ENCODE assay signal across 1 cellular context in genomic region chr6:12289655-12290489, GRCh38.
TF ChIP-seq lines count a peak whose summit lies in the region.

Gene EDN1 (plus strand): TSS chr6:12290361. CDS start chr6:12290630, 269 bp downstream.

TF ChIP-seq in H1, 55 proteins besides CTCF, POLR2A, EP300 and RAD21 (continued from another document):
- TF ChIP-seq, protein P1, sequence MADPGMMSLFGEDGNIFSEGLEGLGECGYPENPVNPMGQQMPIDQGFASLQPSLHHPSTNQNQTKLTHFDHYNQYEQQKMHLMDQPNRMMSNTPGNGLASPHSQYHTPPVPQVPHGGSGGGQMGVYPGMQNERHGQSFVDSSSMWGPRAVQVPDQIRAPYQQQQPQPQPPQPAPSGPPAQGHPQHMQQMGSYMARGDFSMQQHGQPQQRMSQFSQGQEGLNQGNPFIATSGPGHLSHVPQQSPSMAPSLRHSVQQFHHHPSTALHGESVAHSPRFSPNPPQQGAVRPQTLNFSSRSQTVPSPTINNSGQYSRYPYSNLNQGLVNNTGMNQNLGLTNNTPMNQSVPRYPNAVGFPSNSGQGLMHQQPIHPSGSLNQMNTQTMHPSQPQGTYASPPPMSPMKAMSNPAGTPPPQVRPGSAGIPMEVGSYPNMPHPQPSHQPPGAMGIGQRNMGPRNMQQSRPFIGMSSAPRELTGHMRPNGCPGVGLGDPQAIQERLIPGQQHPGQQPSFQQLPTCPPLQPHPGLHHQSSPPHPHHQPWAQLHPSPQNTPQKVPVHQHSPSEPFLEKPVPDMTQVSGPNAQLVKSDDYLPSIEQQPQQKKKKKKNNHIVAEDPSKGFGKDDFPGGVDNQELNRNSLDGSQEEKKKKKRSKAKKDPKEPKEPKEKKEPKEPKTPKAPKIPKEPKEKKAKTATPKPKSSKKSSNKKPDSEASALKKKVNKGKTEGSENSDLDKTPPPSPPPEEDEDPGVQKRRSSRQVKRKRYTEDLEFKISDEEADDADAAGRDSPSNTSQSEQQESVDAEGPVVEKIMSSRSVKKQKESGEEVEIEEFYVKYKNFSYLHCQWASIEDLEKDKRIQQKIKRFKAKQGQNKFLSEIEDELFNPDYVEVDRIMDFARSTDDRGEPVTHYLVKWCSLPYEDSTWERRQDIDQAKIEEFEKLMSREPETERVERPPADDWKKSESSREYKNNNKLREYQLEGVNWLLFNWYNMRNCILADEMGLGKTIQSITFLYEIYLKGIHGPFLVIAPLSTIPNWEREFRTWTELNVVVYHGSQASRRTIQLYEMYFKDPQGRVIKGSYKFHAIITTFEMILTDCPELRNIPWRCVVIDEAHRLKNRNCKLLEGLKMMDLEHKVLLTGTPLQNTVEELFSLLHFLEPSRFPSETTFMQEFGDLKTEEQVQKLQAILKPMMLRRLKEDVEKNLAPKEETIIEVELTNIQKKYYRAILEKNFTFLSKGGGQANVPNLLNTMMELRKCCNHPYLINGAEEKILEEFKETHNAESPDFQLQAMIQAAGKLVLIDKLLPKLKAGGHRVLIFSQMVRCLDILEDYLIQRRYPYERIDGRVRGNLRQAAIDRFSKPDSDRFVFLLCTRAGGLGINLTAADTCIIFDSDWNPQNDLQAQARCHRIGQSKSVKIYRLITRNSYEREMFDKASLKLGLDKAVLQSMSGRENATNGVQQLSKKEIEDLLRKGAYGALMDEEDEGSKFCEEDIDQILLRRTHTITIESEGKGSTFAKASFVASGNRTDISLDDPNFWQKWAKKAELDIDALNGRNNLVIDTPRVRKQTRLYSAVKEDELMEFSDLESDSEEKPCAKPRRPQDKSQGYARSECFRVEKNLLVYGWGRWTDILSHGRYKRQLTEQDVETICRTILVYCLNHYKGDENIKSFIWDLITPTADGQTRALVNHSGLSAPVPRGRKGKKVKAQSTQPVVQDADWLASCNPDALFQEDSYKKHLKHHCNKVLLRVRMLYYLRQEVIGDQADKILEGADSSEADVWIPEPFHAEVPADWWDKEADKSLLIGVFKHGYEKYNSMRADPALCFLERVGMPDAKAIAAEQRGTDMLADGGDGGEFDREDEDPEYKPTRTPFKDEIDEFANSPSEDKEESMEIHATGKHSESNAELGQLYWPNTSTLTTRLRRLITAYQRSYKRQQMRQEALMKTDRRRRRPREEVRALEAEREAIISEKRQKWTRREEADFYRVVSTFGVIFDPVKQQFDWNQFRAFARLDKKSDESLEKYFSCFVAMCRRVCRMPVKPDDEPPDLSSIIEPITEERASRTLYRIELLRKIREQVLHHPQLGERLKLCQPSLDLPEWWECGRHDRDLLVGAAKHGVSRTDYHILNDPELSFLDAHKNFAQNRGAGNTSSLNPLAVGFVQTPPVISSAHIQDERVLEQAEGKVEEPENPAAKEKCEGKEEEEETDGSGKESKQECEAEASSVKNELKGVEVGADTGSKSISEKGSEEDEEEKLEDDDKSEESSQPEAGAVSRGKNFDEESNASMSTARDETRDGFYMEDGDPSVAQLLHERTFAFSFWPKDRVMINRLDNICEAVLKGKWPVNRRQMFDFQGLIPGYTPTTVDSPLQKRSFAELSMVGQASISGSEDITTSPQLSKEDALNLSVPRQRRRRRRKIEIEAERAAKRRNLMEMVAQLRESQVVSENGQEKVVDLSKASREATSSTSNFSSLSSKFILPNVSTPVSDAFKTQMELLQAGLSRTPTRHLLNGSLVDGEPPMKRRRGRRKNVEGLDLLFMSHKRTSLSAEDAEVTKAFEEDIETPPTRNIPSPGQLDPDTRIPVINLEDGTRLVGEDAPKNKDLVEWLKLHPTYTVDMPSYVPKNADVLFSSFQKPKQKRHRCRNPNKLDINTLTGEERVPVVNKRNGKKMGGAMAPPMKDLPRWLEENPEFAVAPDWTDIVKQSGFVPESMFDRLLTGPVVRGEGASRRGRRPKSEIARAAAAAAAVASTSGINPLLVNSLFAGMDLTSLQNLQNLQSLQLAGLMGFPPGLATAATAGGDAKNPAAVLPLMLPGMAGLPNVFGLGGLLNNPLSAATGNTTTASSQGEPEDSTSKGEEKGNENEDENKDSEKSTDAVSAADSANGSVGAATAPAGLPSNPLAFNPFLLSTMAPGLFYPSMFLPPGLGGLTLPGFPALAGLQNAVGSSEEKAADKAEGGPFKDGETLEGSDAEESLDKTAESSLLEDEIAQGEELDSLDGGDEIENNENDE (IDR thresholded peaks at IDR 0.05; ENCODE audit: insufficient replicate concordance, low read length), result no peak
- TF ChIP-seq SIX5 (IDR thresholded peaks at IDR 0.05; ENCODE audit: low read depth, low read length) (no peak), CTBP2 (IDR thresholded peaks at IDR 0.05; ENCODE audit: borderline replicate concordance, insufficient read depth, insufficient read length, low read length) (no peak), EGR1 (IDR thresholded peaks at IDR 0.05; ENCODE audit: borderline replicate concordance, low read depth, low read length) (no peak), GABPA (IDR thresholded peaks at IDR 0.05; ENCODE audit: borderline replicate concordance, insufficient read depth, low read length) (no peak), CHD1 (IDR thresholded peaks at IDR 0.05; ENCODE audit: low read depth, low read length) (no peak), CBX8 (IDR thresholded peaks at IDR 0.05; ENCODE audit: borderline replicate concordance, low read depth, low read length) (no peak), KDM4A (IDR thresholded peaks at IDR 0.05; ENCODE audit: low read depth, low read length, severe bottlenecking) (peak; percentile 17), NANOG (IDR thresholded peaks at IDR 0.05; ENCODE audit: insufficient read depth, low read depth, low read length, poor library complexity, severe bottlenecking) (no peak), TBP (IDR thresholded peaks at IDR 0.05; ENCODE audit: low read depth, low read length) (peak; percentile 52; the same call in 1 of the 2 replicates), TCF12 (IDR thresholded peaks at IDR 0.05; ENCODE audit: low read depth, low read length) (no peak), POLR2AphosphoS5 (IDR thresholded peaks at IDR 0.05; ENCODE audit: low read depth, low read length) (no peak), BCL11A (IDR thresholded peaks at IDR 0.05; ENCODE audit: low read depth in 2 of 2, low read length in 2 of 2) (no peak), HDAC6 (IDR thresholded peaks at IDR 0.05; ENCODE audit: low read depth, low read length) (no peak), FOSL1 (IDR thresholded peaks at IDR 0.05; ENCODE audit: insufficient read depth, low read depth, low read length) (no peak), SUZ12 (IDR thresholded peaks at IDR 0.05; ENCODE audit: low read length) (no peak; the same call in 1 of the 2 replicates), BRCA1 (IDR thresholded peaks at IDR 0.05; ENCODE audit: low read depth, low read length) (no peak), GTF2F1 (IDR thresholded peaks at IDR 0.05; ENCODE audit: borderline replicate concordance, low read depth, low read length) (no peak), USF2 (IDR thresholded peaks at IDR 0.05; ENCODE audit: low read length) (no peak), KDM1A (IDR thresholded peaks at IDR 0.05; ENCODE audit: borderline replicate concordance, low read length) (no peak), SP1 (IDR thresholded peaks at IDR 0.05; ENCODE audit: low read depth, low read length) (no peak), SRF (IDR thresholded peaks at IDR 0.05; ENCODE audit: low read depth, low read length) (no peak), JUND (IDR thresholded peaks at IDR 0.05; ENCODE audit: low read length) (no peak), RNF2 (IDR thresholded peaks at IDR 0.05; ENCODE audit: borderline replicate concordance, low read depth, low read length, missing control alignments, poor library complexity, severe bottlenecking) (no peak), HDAC2 (IDR thresholded peaks at IDR 0.05; ENCODE audit: borderline replicate concordance in 1 of 2, low read depth in 2 of 2, low read length in 2 of 2) (no peak), KDM5A (IDR thresholded peaks at IDR 0.05; ENCODE audit: low read length) (no peak), CHD2 (IDR thresholded peaks at IDR 0.05; ENCODE audit: low read length) (no peak), ZNF274 (IDR thresholded peaks at IDR 0.05; ENCODE audit: borderline replicate concordance, extremely low read depth, low read length) (no peak), ATF3 (IDR thresholded peaks at IDR 0.05; ENCODE audit: insufficient read depth, low read depth, low read length) (no peak), SIRT6 (IDR thresholded peaks at IDR 0.05; ENCODE audit: low read length) (no peak), NRF1 (IDR thresholded peaks at IDR 0.05; ENCODE audit: low read depth, low read length) (no peak), TAF7 (optimal IDR thresholded peaks at IDR 0.05; ENCODE audit: borderline replicate concordance, low read depth, low read length) (no peak), SAP30 (IDR thresholded peaks at IDR 0.05; ENCODE audit: insufficient read depth, insufficient replicate concordance, low read length) (peak; percentile 32), SP2 (IDR thresholded peaks at IDR 0.05; ENCODE audit: low read length) (no peak), PHF8 (conservative IDR thresholded peaks at IDR 0.05; ENCODE audit: low read depth, low read length) (no peak), BACH1 (IDR thresholded peaks at IDR 0.05; ENCODE audit: low read length) (no peak), SIN3A (conservative IDR thresholded peaks at IDR 0.05 in 1 of 2, IDR thresholded peaks at IDR 0.05 in 1 of 2; ENCODE audit: low read depth in 1 of 2, low read length in 2 of 2) (0 out of 4 replicates have a peak, but pooled peaks of 1 of the 2 experiments have one; percentile 31), ATF2 (IDR thresholded peaks at IDR 0.05; ENCODE audit: low read length) (no peak), TAF1 (IDR thresholded peaks at IDR 0.05; ENCODE audit: low read depth, low read length) (no peak), CEBPB (IDR thresholded peaks at IDR 0.05; ENCODE audit: low read depth, low read length) (no peak), POU5F1 (IDR thresholded peaks at IDR 0.05; ENCODE audit: low read depth, low read length) (no peak), EZH2 (IDR thresholded peaks at IDR 0.05; ENCODE audit: low read depth, low read length, severe bottlenecking) (no peak), MAFK (IDR thresholded peaks at IDR 0.05; ENCODE audit: low read depth, low read length) (no peak), SP4 (IDR thresholded peaks at IDR 0.05; ENCODE audit: low read length) (no peak), E2F6 (IDR thresholded peaks at IDR 0.05) (peak; percentile 50)
- TF ChIP-seq, protein P2, sequence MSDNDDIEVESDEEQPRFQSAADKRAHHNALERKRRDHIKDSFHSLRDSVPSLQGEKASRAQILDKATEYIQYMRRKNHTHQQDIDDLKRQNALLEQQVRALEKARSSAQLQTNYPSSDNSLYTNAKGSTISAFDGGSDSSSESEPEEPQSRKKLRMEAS (IDR thresholded peaks at IDR 0.05), result peak; percentile 91
